Comparison of ENCODE assay signal across 18 cellular contexts in genomic region chr16:47920709-47921108, GRCh38.
A peak's percentile ranks its signal among the peaks of the same experiment; 100 is the strongest.
DNase-seq lines count a peak whose midpoint lies in the region; ATAC-seq lines count a peak whose summit lies in the region.
"Had no signal": no experiment of that assay in that cellular context is flagged by ENCODE, and none has a peak within 500 bp of the region (broad histone marks: within the 10 kb centered on the region; RNA-seq: fewer than 3 reads in every experiment).

No MANE protein-coding gene starts in this region.

- DNase-seq in DMS53 (lab: John Stamatoyannopoulos, UW) = peak; percentile 69
- peak; percentile 59 to 64 for DNase-seq in NCI-H526 (lab: John Stamatoyannopoulos, UW)
- DNase-seq in left colon = no peak
- DNase-seq in T-helper 2 cell = no peak
- DNase-seq in activated CD4-positive, alpha-beta T cell treated with anti-CD3 and anti-CD28 coated beads for 48 hours = no peak
- no peak for DNase-seq in activated T-cell treated with anti-CD3 and anti-CD28 coated beads, Interleukin-2, amount 50 U/mL, for 48 hours
- DNase-seq: CD8-positive, alpha-beta T cell; DMS79; KBM-7; NCI-H1092 treated with DMSO at 0.1 percent for 48 hours; NCI-H1436 treated with DMSO at 0.1 percent for 48 hours; NCI-H1930; NCI-H510A; NCI-H774; NK-92 treated with Interleukin-12 subunit alpha and Interleukin-12 subunit beta, amount 100 ng/mL, for 24 hours; SJCRH30 had no signal

- intact Hi-C loops in left colon (cut with DNase I, micrococcal nuclease) = no loop called here

- peak; percentile 62 for ATAC-seq in left colon
- ATAC-seq in HG03159 (IDR thresholded peaks at IDR 0.05; ENCODE audit: unreplicated experiment) = no peak
- ATAC-seq: CD8-positive, alpha-beta T cell; Panc1 had no signal

Comparison
In these comparisons a context has a peak if more than half of its experiments do, and no peak if none do; other contexts are left out.
1. DNase-seq: peak in DMS53 (single experiment) and NCI-H526 (2 of 2); none in left colon (0 of 2), T-helper 2 cell (0 of 5), activated CD4-positive, alpha-beta T cell treated with anti-CD3 and anti-CD28 coated beads for 48 hours (single experiment) and activated T-cell treated with anti-CD3 and anti-CD28 coated beads, Interleukin-2, amount 50 U/mL, for 48 hours (0 of 2).